In genomic region chr2:190649798-190650390, GRCh38 we compare ENCODE assay signal across 8 cellular contexts. TPM values are rescaled to one million over a fixed set of nuclear protein-coding genes. Genes with fewer than 3 reads are reported as not detected.
DNase-seq lines count a peak whose midpoint lies in the region; ATAC-seq, FAIRE-seq and TF ChIP-seq lines count a peak whose summit lies in the region.

No MANE protein-coding gene starts in this region.

- peak overlapping the region; percentile 55 for H3K27ac ChIP-seq in DOHH2 (ENCODE audit: low read depth, low read length)
- H3K27ac ChIP-seq in esophagus muscularis mucosa (replicated peaks in 1 of 4) = peak overlapping the region; percentile 91 to 96 (median 94)

- peaks cover 59% of the 10 kb centered on the region for H3K79me2 ChIP-seq in DOHH2 (ENCODE audit: control insufficient read depth, low read length)

- TF ChIP-seq POLR2A in esophagus muscularis mucosa (IDR thresholded peaks at IDR 0.05; ENCODE audit: low read depth) = no peak

- peak overlapping the region; percentile 96 for H3K4me3 Mint-ChIP-seq in T-helper 17 cell
- H3K4me3 Mint-ChIP-seq in neural crest cell = peak overlapping the region; percentile 92

- intact Hi-C loops in esophagus muscularis mucosa (cut with DNase I) = no loop called here

- no peak for TF ChIP-seq EP300 in esophagus muscularis mucosa (IDR thresholded peaks at IDR 0.05)

- H3F3A ChIP-seq in DOHH2 (ENCODE audit: control insufficient read depth, insufficient read depth) = peaks cover 13% of the 10 kb centered on the region

- TF ChIP-seq CTCF in DOHH2 (IDR thresholded peaks at IDR 0.05; ENCODE audit: low read depth, low read length, poor library complexity, severe bottlenecking) (no peak), esophagus muscularis mucosa (IDR thresholded peaks at IDR 0.05) (no peak), neural crest cell (conservative IDR thresholded peaks at IDR 0.05) (no peak)

- H3K27me3 ChIP-seq in DOHH2 (ENCODE audit: control insufficient read depth, low read length) = no peaks in the 10 kb centered on the region
- no peaks in the 10 kb centered on the region for H3K27me3 ChIP-seq in esophagus muscularis mucosa

- H4K20me1 ChIP-seq in DOHH2 (ENCODE audit: control insufficient read depth, insufficient read depth, low read depth, low read length) = peaks cover 4% of the 10 kb centered on the region; the same call in 1 of the 2 replicates

- H3K36me3 Mint-ChIP-seq in T-helper 17 cell (ENCODE audit: low read depth) (peaks cover 2% of the 10 kb centered on the region), neural crest cell (ENCODE audit: low read depth) (no peaks in the 10 kb centered on the region)

- peaks cover 22% of the 10 kb centered on the region for H3K4me1 Mint-ChIP-seq in T-helper 17 cell
- H3K4me1 Mint-ChIP-seq in neural crest cell = peaks cover 24% of the 10 kb centered on the region

- no peaks in the 10 kb centered on the region for H3K9me3 Mint-ChIP-seq in neural crest cell

- H3K27me3 Mint-ChIP-seq in T-helper 17 cell (no peaks in the 10 kb centered on the region), neural crest cell (ENCODE audit: low read depth) (peaks cover 17% of the 10 kb centered on the region)

- ATAC-seq in T-helper 17 cell = no peak

- DNase-seq in HTR-8/SVneo (ENCODE audit: insufficient read length, low spot score) (no peak), T-helper 17 cell (no peak), esophagus muscularis mucosa (ENCODE audit: extremely low spot score) (no peak), neural crest cell (ENCODE audit: low read depth, low spot score) (no peak), cortex of kidney (lab: John Stamatoyannopoulos, UW) (no peak), NCI-H187 treated with DMSO at 0.1 percent for 48 hours (lab: John Stamatoyannopoulos, UW) (no peak), mucosa of gallbladder (ENCODE audit: low spot score) (no peak)

- H3K9me2 ChIP-seq in DOHH2 (replicated peaks; ENCODE audit: control insufficient read depth, low read length) = no peaks in the 10 kb centered on the region

- FAIRE-seq in HTR-8/SVneo (lab: Jason Lieb, UNC) = peak; percentile 16

- peak overlapping the region; percentile 97 for H3K4me3 ChIP-seq in DOHH2 (ENCODE audit: low read length)
- H3K4me3 ChIP-seq in esophagus muscularis mucosa = peak overlapping the region; percentile 73 to 95 (median 86)

- peaks cover 14% of the 10 kb centered on the region for H3K36me3 ChIP-seq in DOHH2 (ENCODE audit: control insufficient read depth, low read length)
- H3K36me3 ChIP-seq in esophagus muscularis mucosa = no peaks in the 10 kb centered on the region

- H3K4me2 ChIP-seq in DOHH2 (ENCODE audit: low read length) = peak overlapping the region; percentile 96

- no peaks in the 10 kb centered on the region for H3K9me3 ChIP-seq in DOHH2 (ENCODE audit: control insufficient read depth, insufficient read depth, low read length)
- no peaks in the 10 kb centered on the region for H3K9me3 ChIP-seq in T-helper 17 cell (ENCODE audit: control insufficient read depth, low read length, poor library complexity, severe bottlenecking)
- H3K9me3 ChIP-seq in esophagus muscularis mucosa = no peaks in the 10 kb centered on the region

- under 1% methylated on average over 14 of the region's 15 CpGs for WGBS in esophagus muscularis mucosa

- H3K27ac Mint-ChIP-seq in T-helper 17 cell (peak overlapping the region; percentile 94), neural crest cell (ENCODE audit: unreplicated experiment) (peak overlapping the region; percentile 90)

- H3K4me1 ChIP-seq in DOHH2 (ENCODE audit: control insufficient read depth, low read length) (peaks cover 37% of the 10 kb centered on the region), esophagus muscularis mucosa (peaks cover 11 to 74% (median 65%) of the 10 kb centered on the region in 4 donors)

RNA-seq across cellular contexts. Expression of gene NAB1, which starts 1.0 kb away (rescaled TPM):
- total RNA-seq in T-helper 17 cell = 10 to 100 TPM; 22.0 to 29.0 TPM
- total RNA-seq in esophagus muscularis mucosa = 10 to 100 TPM; 59.8 to 88.5 (median 78.8) TPM
- 42.4 and 48.8 TPM in 2 replicates for total RNA-seq in neural crest cell
- total RNA-seq in mucosa of gallbladder = 29.9 TPM
